8 cellular contexts compared by ENCODE assay signal in genomic region chr5:112861638-112861985, GRCh38. TPM values are rescaled to one million over a fixed set of nuclear protein-coding genes. Genes with fewer than 3 reads are reported as not detected.
DNase-seq lines count a peak whose midpoint lies in the region; ATAC-seq and TF ChIP-seq lines count a peak whose summit lies in the region.

No MANE protein-coding gene starts in this region.

- H3K4me1 ChIP-seq in CD8-positive, alpha-beta T cell (ENCODE audit: insufficient read depth, low read length): peaks cover 35% of the 10 kb centered on the region
- peaks cover 0 to 18% (median 2%) of the 10 kb centered on the region in 4 donors for H3K4me1 ChIP-seq in Peyer's patch

- peak overlapping the region; percentile 99 for H3K27ac Mint-ChIP-seq in CD8-positive, alpha-beta T cell
- H3K27ac Mint-ChIP-seq in osteocyte (ENCODE audit: unreplicated experiment): peak overlapping the region; percentile 96

- peak overlapping the region; percentile 82 for H3K27ac ChIP-seq in CD8-positive, alpha-beta T cell (ENCODE audit: low read depth, low read length)
- H3K27ac ChIP-seq in Peyer's patch (peak overlapping the region; percentile 64 to 86 (median 80)), epithelial cell of prostate (peak overlapping the region; percentile 77)

- H3K9me3 ChIP-seq in CD8-positive, alpha-beta T cell (ENCODE audit: low read length): no peaks in the 10 kb centered on the region
- H3K9me3 ChIP-seq in Peyer's patch: no peaks in the 10 kb centered on the region

- H3K36me3 ChIP-seq in CD8-positive, alpha-beta T cell (ENCODE audit: insufficient read depth, low read length): peaks cover 14% of the 10 kb centered on the region
- peaks cover 0 to 32% (median 0%) of the 10 kb centered on the region in 3 donors for H3K36me3 ChIP-seq in Peyer's patch

- intact Hi-C loops in CD8-positive, alpha-beta T cell (cut with DNase I, micrococcal nuclease): loop anchor here (1.0 to 10.0 kb wide), 10 partner anchors 18 to 701 kb away; partner anchors contain the start of genes DCP2 (in 2 of the 2) and REEP5 (in 2 of the 2)

- CTCF ChIA-PET in CD8-positive, alpha-beta T cell (lab: Charles Lee): interaction anchor here (1.7 kb wide), 1 partner anchor 13 kb away, joined by 10 read pairs; no protein-coding TSS in a partner anchor

- peaks cover 5% of the 10 kb centered on the region for H3K27me3 Mint-ChIP-seq in CD8-positive, alpha-beta T cell (ENCODE audit: low read depth)
- H3K27me3 Mint-ChIP-seq in osteocyte (ENCODE audit: unreplicated experiment): peaks cover 16% of the 10 kb centered on the region

- peaks cover 41% of the 10 kb centered on the region for H3K36me3 Mint-ChIP-seq in CD8-positive, alpha-beta T cell
- H3K36me3 Mint-ChIP-seq in osteocyte (ENCODE audit: unreplicated experiment): peaks cover 13% of the 10 kb centered on the region

- no peaks in the 10 kb centered on the region for H3K27me3 ChIP-seq in CD8-positive, alpha-beta T cell (ENCODE audit: insufficient read depth, low read length)
- H3K27me3 ChIP-seq in Peyer's patch: no peaks in the 10 kb centered on the region

- H3K9me3 Mint-ChIP-seq in CD8-positive, alpha-beta T cell: no peaks in the 10 kb centered on the region
- no peaks in the 10 kb centered on the region for H3K9me3 Mint-ChIP-seq in osteocyte (ENCODE audit: unreplicated experiment)

- H3K4me3 ChIP-seq in CD8-positive, alpha-beta T cell (ENCODE audit: low read depth, low read length): peak overlapping the region; percentile 64
- H3K4me3 ChIP-seq in Peyer's patch: peak overlapping the region; percentile 59 to 88 (median 75)

- no peak for ATAC-seq in CD8-positive, alpha-beta T cell
- no peak for ATAC-seq in GM19023 (IDR thresholded peaks at IDR 0.05; ENCODE audit: unreplicated experiment)
- ATAC-seq in GM18861 (IDR thresholded peaks at IDR 0.05; ENCODE audit: unreplicated experiment): no peak

- H3K4me1 Mint-ChIP-seq in CD8-positive, alpha-beta T cell (ENCODE audit: low read depth): peaks cover 43% of the 10 kb centered on the region
- H3K4me1 Mint-ChIP-seq in osteocyte (ENCODE audit: unreplicated experiment): peaks cover 28% of the 10 kb centered on the region

- no peak for TF ChIP-seq CTCF in CD8-positive, alpha-beta T cell (IDR thresholded peaks at IDR 0.05)
- TF ChIP-seq CTCF in Peyer's patch (IDR thresholded peaks at IDR 0.05) (no peak), osteocyte (IDR thresholded peaks at IDR 0.05) (no peak)

- DNase-seq in CD8-positive, alpha-beta T cell: no peak
- DNase-seq in Peyer's patch (no peak), epithelial cell of prostate (ENCODE audit: low read depth, low spot score) (no peak), osteocyte (ENCODE audit: extremely low spot score, unreplicated experiment) (no peak), HT-29 (ENCODE audit: low spot score) (no peak), hypothalamus (lab: John Stamatoyannopoulos, UW) (no peak)

- peak overlapping the region; percentile 97 for H3K4me3 Mint-ChIP-seq in CD8-positive, alpha-beta T cell
- H3K4me3 Mint-ChIP-seq in osteocyte (ENCODE audit: unreplicated experiment): peak overlapping the region; percentile 96

- POLR2A ChIA-PET in CD8-positive, alpha-beta T cell (lab: Charles Lee): interaction anchor here (1.0 to 2.0 kb wide), 3 partner anchors 8 to 114 kb away, joined by 3 to 14 read pairs (median 11); partner anchors contain the start of genes DCP2 and REEP5

- TF ChIP-seq POLR2A in Peyer's patch (IDR thresholded peaks at IDR 0.05): no peak

RNA-seq across cellular contexts. Expression of gene SRP19, which starts 0.5 kb away (rescaled TPM):
- 10 to 100 TPM; 50.0 to 52.0 TPM for total RNA-seq in CD8-positive, alpha-beta T cell
- total RNA-seq in Peyer's patch: 10 to 100 TPM; 15.7 to 63.7 (median 27.1) TPM
- total RNA-seq in osteocyte: 50.6 and 55.3 TPM in 2 replicates
- 16.7 and 17.1 TPM in 2 replicates for total RNA-seq in HT-29 (2014; rRNA removed; shearing (Covaris generic))
